Comparison of ENCODE assay signal across 2 cellular contexts in the genomic region with DNA sequence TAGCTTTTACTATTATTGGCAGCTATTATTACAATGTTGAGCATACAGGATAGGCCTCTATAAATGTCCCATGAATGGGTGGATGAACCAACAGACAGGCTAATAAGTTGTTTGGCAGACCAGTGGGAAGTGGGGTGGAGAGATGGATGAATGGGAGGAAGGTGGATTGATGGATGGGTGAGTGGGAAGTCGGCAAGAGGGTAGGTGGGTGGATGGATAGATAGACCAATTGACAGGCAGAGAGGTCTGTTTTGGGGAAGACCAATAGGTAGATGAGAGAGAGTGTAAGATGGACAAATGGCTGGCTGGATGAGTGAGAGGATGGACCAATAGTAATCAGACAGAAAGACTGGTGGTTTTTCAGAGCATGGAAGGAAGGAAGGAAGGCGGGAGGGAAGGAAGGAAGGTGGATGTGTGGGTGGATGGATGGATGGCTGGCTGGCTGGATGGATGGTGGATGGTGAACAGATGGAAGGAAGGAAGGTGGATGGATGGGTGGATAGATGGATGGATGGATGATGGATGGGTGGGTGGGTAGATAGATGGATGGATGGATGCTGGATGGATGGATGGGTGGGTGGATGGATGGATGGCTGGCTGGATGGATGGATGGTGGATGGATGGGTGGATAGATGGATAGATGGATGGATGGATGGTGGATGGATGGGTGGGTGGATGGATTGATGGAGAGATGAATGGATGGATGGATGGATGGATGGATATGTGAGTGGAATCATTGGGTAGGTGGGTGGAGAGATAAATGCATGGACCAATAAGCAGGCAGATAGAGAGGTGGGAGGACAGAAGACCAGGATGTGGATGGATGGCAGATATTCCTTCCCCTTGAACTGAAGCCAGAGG.
TF ChIP-seq lines count a peak whose summit lies in the region.

No MANE protein-coding gene starts in this region.

TF ChIP-seq in HEK293, 187 proteins besides CTCF, POLR2A, EP300 and RAD21:
- TF ChIP-seq ZNF157 (tag by site-specific recombination; IDR thresholded peaks at IDR 0.05): 0 out of 2 replicates have a peak, but pooled peaks have one; percentile 20
- TF ChIP-seq ZNF366 (tag by site-specific recombination; conservative IDR thresholded peaks at IDR 0.05): peak; percentile 97
- peak; percentile 89 for TF ChIP-seq ZFHX2 (tag by site-specific recombination; conservative IDR thresholded peaks at IDR 0.05)
- 0 out of 2 replicates have a peak, but pooled peaks have one; percentile 13 for TF ChIP-seq ZNF707 (tag by site-specific recombination; IDR thresholded peaks at IDR 0.05)
- TF ChIP-seq ZBTB17 (tag by site-specific recombination; IDR thresholded peaks at IDR 0.05): peak; percentile 97
- no peak for TF ChIP-seq ZNF555 (tag by site-specific recombination; conservative IDR thresholded peaks at IDR 0.05)
- peak; percentile 37 for TF ChIP-seq SP2 (tag by site-specific recombination; IDR thresholded peaks at IDR 0.05)
- peak; percentile 100 for TF ChIP-seq EGR2 (tag by site-specific recombination; IDR thresholded peaks at IDR 0.05; ENCODE audit: low read depth)
- no peak for TF ChIP-seq BCL11A (tag by site-specific recombination; IDR thresholded peaks at IDR 0.05; ENCODE audit: low read depth)

TF ChIP-seq in H1, 55 proteins besides CTCF, POLR2A, EP300 and RAD21:
- TF ChIP-seq, protein P1, sequence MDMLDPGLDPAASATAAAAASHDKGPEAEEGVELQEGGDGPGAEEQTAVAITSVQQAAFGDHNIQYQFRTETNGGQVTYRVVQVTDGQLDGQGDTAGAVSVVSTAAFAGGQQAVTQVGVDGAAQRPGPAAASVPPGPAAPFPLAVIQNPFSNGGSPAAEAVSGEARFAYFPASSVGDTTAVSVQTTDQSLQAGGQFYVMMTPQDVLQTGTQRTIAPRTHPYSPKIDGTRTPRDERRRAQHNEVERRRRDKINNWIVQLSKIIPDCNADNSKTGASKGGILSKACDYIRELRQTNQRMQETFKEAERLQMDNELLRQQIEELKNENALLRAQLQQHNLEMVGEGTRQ (IDR thresholded peaks at IDR 0.05; ENCODE audit: low read length): no peak
- TF ChIP-seq SP1 (IDR thresholded peaks at IDR 0.05; ENCODE audit: low read depth, low read length) (no peak), SIRT6 (IDR thresholded peaks at IDR 0.05; ENCODE audit: low read length) (no peak), TAF7 (optimal IDR thresholded peaks at IDR 0.05; ENCODE audit: borderline replicate concordance, low read depth, low read length) (no peak), RNF2 (IDR thresholded peaks at IDR 0.05; ENCODE audit: borderline replicate concordance, low read depth, low read length, missing control alignments, poor library complexity, severe bottlenecking) (no peak)
- TF ChIP-seq, protein P2, sequence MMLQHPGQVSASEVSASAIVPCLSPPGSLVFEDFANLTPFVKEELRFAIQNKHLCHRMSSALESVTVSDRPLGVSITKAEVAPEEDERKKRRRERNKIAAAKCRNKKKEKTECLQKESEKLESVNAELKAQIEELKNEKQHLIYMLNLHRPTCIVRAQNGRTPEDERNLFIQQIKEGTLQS (IDR thresholded peaks at IDR 0.05; ENCODE audit: insufficient read depth, low read depth, low read length): no peak
